23 cellular contexts compared by ENCODE assay signal in the genomic region with DNA sequence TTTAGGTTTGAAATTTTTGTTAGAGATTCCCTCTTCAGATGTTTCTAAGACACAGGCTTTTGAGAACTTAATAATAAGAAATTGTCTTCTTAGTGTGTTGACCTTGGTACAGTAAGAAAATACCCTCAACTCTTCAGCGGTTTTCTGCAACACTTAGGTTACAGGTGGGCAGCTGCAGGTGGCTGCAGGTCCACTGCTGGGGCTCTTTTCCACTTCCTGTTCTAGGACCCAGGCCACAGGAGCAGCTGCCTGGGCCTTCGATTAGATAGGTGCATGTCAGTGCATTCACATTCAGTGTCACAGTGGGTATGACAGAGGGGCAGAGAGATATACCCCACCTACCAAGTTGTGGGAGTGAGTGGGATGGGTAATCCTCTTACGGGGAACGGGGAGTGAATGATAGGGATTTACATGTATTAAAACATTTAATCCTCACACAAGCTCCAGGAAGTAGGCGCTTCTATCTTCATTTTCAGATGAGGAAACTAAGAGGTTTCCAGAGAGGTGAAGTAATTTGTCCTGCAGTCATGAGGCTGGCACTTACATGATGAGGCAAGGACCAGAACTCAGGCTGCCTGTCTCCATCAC. TPM values are rescaled to one million over a fixed set of nuclear protein-coding genes. Genes with fewer than 3 reads are reported as not detected.
"Had no signal": no experiment of that assay in that cellular context is flagged by ENCODE, and none has a peak within 500 bp of the region (broad histone marks: within the 10 kb centered on the region; RNA-seq: fewer than 3 reads in every experiment).

No MANE protein-coding gene starts in this region.

- ATAC-seq: activated T-cell treated with anti-CD3 and anti-CD28 coated beads, Interleukin-2, amount 50 U/mL, for 72 hours; left lung; naive thymus-derived CD4-positive, alpha-beta T cell had no signal

- H3K4me3 ChIP-seq: cardiac muscle cell, left lung, lung, thoracic aorta, vagina had no signal

- DNase-seq: activated CD4-positive, alpha-beta T cell treated with anti-CD3 and anti-CD28 coated beads for 1 hour; activated CD4-positive, alpha-beta T cell treated with anti-CD3 and anti-CD28 coated beads, Interleukin-2, amount 50 U/mL, for 48 hours; activated CD8-positive, alpha-beta memory T cell treated with anti-CD3 and anti-CD28 coated beads, Interleukin-2, amount 50 U/mL, for 48 hours; activated effector memory CD4-positive, alpha-beta T cell treated with Interleukin-2 at 50 U/mL for 16 hours; activated naive CD4-positive, alpha-beta T cell treated with anti-CD3 and anti-CD28 coated beads for 36 hours; activated T-cell treated with anti-CD3 and anti-CD28 coated beads, Interleukin-2, amount 50 U/mL, for 72 hours; cortex of kidney; foreskin fibroblast; left lung; naive thymus-derived CD4-positive, alpha-beta T cell; stimulated activated CD4-positive, alpha-beta T cell treated with anti-CD3 and anti-CD28 coated beads, Interleukin-2, amount 100 ng/mL, for 48 hours; stimulated activated CD8-positive, alpha-beta memory T cell treated with anti-CD3 and anti-CD28 coated beads, Interleukin-4, amount 100 ng/mL, for 48 hours; stimulated activated naive CD4-positive, alpha-beta T cell treated with Interleukin-2 at 50 U/mL for 16 hours had no signal

- H3K36me3 ChIP-seq: thoracic aorta had no signal

- H3K27me3 ChIP-seq: cardiac muscle cell, left lung, vagina had no signal

- H3K4me1 ChIP-seq: vagina had no signal

- FAIRE-seq: endometrium, TTC549 had no signal

- H3K27ac ChIP-seq: cardiac muscle cell, left lung, thoracic aorta, vagina had no signal

- H3K9me3 ChIP-seq: left lung, thoracic aorta, vagina had no signal

RNA-seq across cellular contexts. Expression of a gene that starts 20.6 kb away (rescaled TPM):
- total RNA-seq: cerebellum, epithelial cell of proximal tubule, glomerular endothelial cell, kidney epithelial cell had no signal
